Comparison of ENCODE assay signal across 18 cellular contexts in the genomic region with DNA sequence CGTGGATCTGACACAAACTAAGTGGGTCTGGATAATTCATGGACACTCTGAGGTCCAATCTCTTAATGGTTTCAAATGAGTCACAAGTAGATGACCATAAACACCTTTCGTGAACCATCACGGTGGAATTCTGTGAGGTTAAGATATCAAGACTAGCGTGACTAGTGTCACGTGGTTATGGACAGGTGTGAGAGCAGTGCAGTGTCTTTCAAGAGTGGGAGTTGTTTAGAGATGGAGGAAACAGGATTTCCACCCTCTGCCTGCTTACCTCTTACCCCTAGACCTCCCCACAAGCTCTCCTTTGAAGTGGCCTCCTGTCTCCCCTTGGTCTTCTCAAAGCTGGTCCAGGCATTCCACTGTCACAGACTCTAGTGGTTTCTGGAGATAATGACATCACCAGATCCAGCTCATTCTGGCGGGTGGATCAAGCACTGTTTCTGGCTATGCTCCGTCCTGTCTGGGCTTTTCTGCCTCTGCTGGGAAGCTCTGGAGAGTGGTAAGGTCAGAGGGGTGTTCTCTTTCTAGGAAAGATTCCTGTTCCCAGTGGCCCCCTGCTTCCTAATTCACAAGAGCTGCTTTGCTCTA. TPM values are rescaled to one million over a fixed set of nuclear protein-coding genes. Genes with fewer than 3 reads are reported as not detected.
DNase-seq lines count a peak whose midpoint lies in the region; ATAC-seq, FAIRE-seq and TF ChIP-seq lines count a peak whose summit lies in the region.
"Had no signal": no experiment of that assay in that cellular context is flagged by ENCODE, and none has a peak within 500 bp of the region (broad histone marks: within the 10 kb centered on the region; RNA-seq: fewer than 3 reads in every experiment).

No MANE protein-coding gene starts in this region.

- H4K20me1 ChIP-seq in PC-9 (ENCODE audit: insufficient read depth), result no peaks in the 10 kb centered on the region

- H3K36me3 ChIP-seq in PC-9 (ENCODE audit: low read depth), result no peaks in the 10 kb centered on the region
- H3K36me3 ChIP-seq in psoas muscle (ENCODE audit: insufficient read depth in 1 of 2, low read depth in 1 of 2), result no peaks in the 10 kb centered on the region
- H3K36me3 ChIP-seq in kidney (ENCODE audit: control insufficient read depth in 1 of 2, insufficient read depth in 2 of 2, low read length in 2 of 2), result no peaks in the 10 kb centered on the region
- H3K36me3 ChIP-seq: thyroid gland had no signal

- peaks cover 34% of the 10 kb centered on the region for H3K4me1 Mint-ChIP-seq in activated CD8-positive, alpha-beta T cell treated with anti-CD3 and anti-CD28 coated beads, Interleukin-2, amount 10 ng/mL, durations not matched to agents 7 days and 5 days (ENCODE audit: low read depth)

- ATAC-seq in psoas muscle (peak; percentile 17 to 69 (median 47)), omental fat pad (ENCODE audit: low FRiP score) (no peak)
- no peak for ATAC-seq in activated CD8-positive, alpha-beta T cell treated with anti-CD3 and anti-CD28 coated beads, Interleukin-2, amount 10 ng/mL, durations not matched to agents 7 days and 5 days

- H3K4me2 ChIP-seq in PC-9, result peak overlapping the region; percentile 99; the same call in 1 of the 2 replicates

- H3K27me3 Mint-ChIP-seq in activated CD8-positive, alpha-beta T cell treated with anti-CD3 and anti-CD28 coated beads, Interleukin-2, amount 10 ng/mL, durations not matched to agents 7 days and 5 days (ENCODE audit: low read depth), result peaks cover 35% of the 10 kb centered on the region

- TF ChIP-seq POLR2A in GM12891 (IDR thresholded peaks at IDR 0.05; ENCODE audit: low read depth, low read length), result no peak

- H3K9me2 ChIP-seq in PC-9 (ENCODE audit: insufficient read depth), result no peaks in the 10 kb centered on the region

- no peak overlapping the region for H3K4me3 Mint-ChIP-seq in activated CD8-positive, alpha-beta T cell treated with anti-CD3 and anti-CD28 coated beads, Interleukin-2, amount 10 ng/mL, durations not matched to agents 7 days and 5 days

- no peak overlapping the region for H3K27ac Mint-ChIP-seq in activated CD8-positive, alpha-beta T cell treated with anti-CD3 and anti-CD28 coated beads, Interleukin-2, amount 10 ng/mL, durations not matched to agents 7 days and 5 days
- H3K27ac Mint-ChIP-seq: activated B cell treated with CpG ODN at 0.5 μM for 24 hours, T-cell had no signal

- H3K36me3 Mint-ChIP-seq in activated CD8-positive, alpha-beta T cell treated with anti-CD3 and anti-CD28 coated beads, Interleukin-2, amount 10 ng/mL, durations not matched to agents 7 days and 5 days (ENCODE audit: low read depth), result peaks cover 14% of the 10 kb centered on the region

- peak overlapping the region; percentile 83 for H3K27ac ChIP-seq in PC-9
- peak overlapping the region; percentile 97 for H3K27ac ChIP-seq in epithelial cell of prostate
- H3K27ac ChIP-seq in psoas muscle, result peak overlapping the region; percentile 86
- no peak overlapping the region for H3K27ac ChIP-seq in kidney (ENCODE audit: low read depth in 2 of 2, low read length in 2 of 2)
- peak overlapping the region in 3 of 59 donors; percentile 6 to 20 (median 14) for H3K27ac ChIP-seq in dorsolateral prefrontal cortex

- peak overlapping the region; percentile 89 for H2AFZ ChIP-seq in PC-9

- H3K9ac ChIP-seq in kidney (ENCODE audit: low read length in 2 of 2), result no peak overlapping the region

- CTCF ChIA-PET in PC-9 (lab: Charles Lee), result interaction anchor here (0.6 to 0.7 kb wide), 2 partner anchors 10 to 925 kb away, joined by 4 read pairs; no protein-coding TSS in a partner anchor
- CTCF ChIA-PET in activated CD8-positive, alpha-beta T cell treated with anti-CD3 and anti-CD28 coated beads, Interleukin-2, amount 10 ng/mL, durations not matched to agents 7 days and 5 days (lab: Charles Lee), result interaction anchor here (1.2 to 4.0 kb wide), 2 partner anchors 10 to 17 kb away, joined by 3 to 30 read pairs; no protein-coding TSS in a partner anchor

- H3K79me2 ChIP-seq in PC-9 (ENCODE audit: low read depth), result no peaks in the 10 kb centered on the region

- H3F3A ChIP-seq in PC-9 (ENCODE audit: insufficient read depth, low read depth), result peaks cover 28% of the 10 kb centered on the region; the same call in 1 of the 2 replicates

- H3K27me3 ChIP-seq in PC-9 (ENCODE audit: insufficient read depth, low read depth) (no peaks in the 10 kb centered on the region), psoas muscle (ENCODE audit: insufficient read depth in 3 of 3, low read length in 2 of 3) (peaks cover 0 to 26% (median 3%) of the 10 kb centered on the region in 3 donors), dorsolateral prefrontal cortex (peaks cover 0 to 22% (median 8%) of the 10 kb centered on the region in 45 donors)

- H3K9me3 ChIP-seq in PC-9 (ENCODE audit: insufficient read depth, low read depth) (no peaks in the 10 kb centered on the region), psoas muscle (no peaks in the 10 kb centered on the region), kidney (ENCODE audit: control insufficient read depth in 1 of 2, low read length in 2 of 2) (no peaks in the 10 kb centered on the region)
- H3K9me3 ChIP-seq: thyroid gland had no signal

- peak; percentile 31 for FAIRE-seq in GM12891 (lab: Jason Lieb, UNC)
- no peak for FAIRE-seq in kidney (lab: Jason Lieb, UNC)
- FAIRE-seq: colon, D721Med had no signal

- H3K4me1 ChIP-seq in PC-9 (replicated peaks; ENCODE audit: insufficient read depth) (peaks cover 19% of the 10 kb centered on the region), psoas muscle (peaks cover 8% of the 10 kb centered on the region), kidney (ENCODE audit: control insufficient read depth in 1 of 2, insufficient read depth in 1 of 2, low read depth in 1 of 2, low read length in 2 of 2) (peaks cover 0 to 3% of the 10 kb centered on the region in 2 donors)

- no peaks in the 10 kb centered on the region for H3K9me3 Mint-ChIP-seq in activated CD8-positive, alpha-beta T cell treated with anti-CD3 and anti-CD28 coated beads, Interleukin-2, amount 10 ng/mL, durations not matched to agents 7 days and 5 days (ENCODE audit: insufficient read depth)
- H3K9me3 Mint-ChIP-seq: activated B cell treated with CpG ODN at 0.5 μM for 24 hours, T-cell had no signal

- no peak for TF ChIP-seq CTCF in PC-9 (conservative IDR thresholded peaks at IDR 0.05)
- no peak for TF ChIP-seq CTCF in psoas muscle (IDR thresholded peaks at IDR 0.05)
- TF ChIP-seq CTCF in omental fat pad (IDR thresholded peaks at IDR 0.05), result no peak
- TF ChIP-seq CTCF in kidney (IDR thresholded peaks at IDR 0.05; ENCODE audit: borderline replicate concordance, extremely low read depth, insufficient read depth), result no peak
- TF ChIP-seq CTCF in dorsolateral prefrontal cortex (IDR thresholded peaks at IDR 0.05 in 54 of 56, conservative IDR thresholded peaks at IDR 0.05 in 2 of 56; ENCODE audit: low read depth in 1 of 56, partially characterized antibody in 56 of 56), result no peak

- intact Hi-C loops in PC-9 (cut with micrococcal nuclease; ENCODE audit: unreplicated experiment) (no loop called here), psoas muscle (cut with DNase I) (no loop called here), kidney (cut with DNase I) (no loop called here), dorsolateral prefrontal cortex (cut with DNase I) (no loop called here)

- WGBS in psoas muscle, 3 donors, result 67 to 76% (median 68%) methylated on average over 7 of the region's 7 CpGs

- no TSS peak for BruUV-seq in PC-9 (replicated peaks; lab: Mats Ljungman, UMichigan)

- DNase-seq in GM12891 (ENCODE audit: insufficient read length, low spot score), result no peak
- DNase-seq in PC-9, result no peak
- DNase-seq in epithelial cell of prostate (ENCODE audit: low read depth, low spot score), result no peak
- DNase-seq in psoas muscle, result no peak
- DNase-seq in activated CD8-positive, alpha-beta T cell treated with anti-CD3 and anti-CD28 coated beads, Interleukin-2, amount 10 ng/mL, durations not matched to agents 7 days and 5 days, result no peak
- no peak for DNase-seq in omental fat pad (ENCODE audit: low spot score)
- no peak for DNase-seq in kidney
- DNase-seq in dorsolateral prefrontal cortex, result no peak
- DNase-seq: activated B cell treated with CpG ODN at 0.5 μM for 24 hours; activated effector memory CD4-positive, alpha-beta T cell treated with Interleukin-2 at 50 U/mL for 16 hours; AML-193; islet precursor cell; NCI-H1092 treated with DMSO at 0.1 percent for 48 hours had no signal

- POLR2A ChIA-PET in PC-9 (lab: Charles Lee; ENCODE audit: unreplicated experiment), result interaction anchor here (0.9 to 1.3 kb wide), 3 partner anchors 10 to 16 kb away, joined by 4 to 6 read pairs (median 6); no protein-coding TSS in a partner anchor
- POLR2A ChIA-PET in activated CD8-positive, alpha-beta T cell treated with anti-CD3 and anti-CD28 coated beads, Interleukin-2, amount 10 ng/mL, durations not matched to agents 7 days and 5 days (lab: Charles Lee), result interaction anchor here (2.7 kb wide), 1 partner anchor 20 kb away, joined by 10 read pairs; a partner anchor contains a TSS

- H3K4me3 ChIP-seq in PC-9, result peak overlapping the region; percentile 91; the same call in 1 of the 2 replicates
- H3K4me3 ChIP-seq in psoas muscle, result no peak overlapping the region
- no peak overlapping the region for H3K4me3 ChIP-seq in kidney (ENCODE audit: low read length in 2 of 2)
- H3K4me3 ChIP-seq in dorsolateral prefrontal cortex, result no peak overlapping the region
- H3K4me3 ChIP-seq: thyroid gland had no signal

TF ChIP-seq in GM12891, 5 proteins besides CTCF, POLR2A, EP300 and RAD21 (continues in another document):
- TF ChIP-seq TAF1 (IDR thresholded peaks at IDR 0.05; ENCODE audit: low read depth, low read length) (no peak), POLR2AphosphoS5 (IDR thresholded peaks at IDR 0.05; ENCODE audit: low read depth, low read length) (no peak), PAX5 (IDR thresholded peaks at IDR 0.05; ENCODE audit: insufficient read depth, low read length, severe bottlenecking) (no peak), POU2F2 (IDR thresholded peaks at IDR 0.05; ENCODE audit: low read depth, low read length) (no peak)

RNA-seq across cellular contexts. Expression of a gene that starts 20.0 kb away (rescaled TPM):
- 2.7 TPM for polyA plus RNA-seq in GM12891 (2012; ENCODE audit: low read depth, missing spikeins)
- total RNA-seq in PC-9 (2021), result 7.2 and 11.5 TPM in 2 replicates
- 1 to 10 TPM; 2.8 to 7.0 (median 3.5) TPM for total RNA-seq in psoas muscle
- 1 to 10 TPM in 2 of 3 donors, under 1 TPM in 1; 0.94 to 2.7 (median 2.1) TPM for polyA plus RNA-seq in psoas muscle
- 1 to 10 TPM; 3.9 to 4.3 TPM for total RNA-seq in activated CD8-positive, alpha-beta T cell treated with anti-CD3 and anti-CD28 coated beads, Interleukin-2, amount 10 ng/mL, durations not matched to agents 7 days and 5 days
- 10 to 100 TPM in 1 of 4 donors, 1 to 10 TPM in 3; 5.8 to 13.6 (median 6.7) TPM for total RNA-seq in omental fat pad
- 7.0 TPM for total RNA-seq in kidney
- 2.7 TPM for polyA plus RNA-seq in kidney (ENCODE audit: insufficient read depth, low read depth, low replicate concordance)
- 10 to 100 TPM; 10.1 to 22.8 (median 15.5) TPM for total RNA-seq in dorsolateral prefrontal cortex

RNA-seq across cellular contexts. Expression of a gene that starts 54.4 kb away (rescaled TPM):
- 0.14 TPM for polyA plus RNA-seq in GM12891 (2012; ENCODE audit: low read depth, missing spikeins)
- not detected in 2 replicates for total RNA-seq in PC-9 (2021)
- not detected for total RNA-seq in psoas muscle
- polyA plus RNA-seq in psoas muscle, result under 1 TPM in 1 of 3 donors, not detected in 2; 0.01 TPM
- not detected for total RNA-seq in activated CD8-positive, alpha-beta T cell treated with anti-CD3 and anti-CD28 coated beads, Interleukin-2, amount 10 ng/mL, durations not matched to agents 7 days and 5 days
- not detected for total RNA-seq in omental fat pad
- total RNA-seq in kidney, result not detected
- not detected for polyA plus RNA-seq in kidney (ENCODE audit: insufficient read depth, low read depth, low replicate concordance)
- under 1 TPM in 4 of 120 experiments, not detected in 116; 0.18 to 0.24 (median 0.22) TPM for total RNA-seq in dorsolateral prefrontal cortex
- total RNA-seq: activated B cell treated with CpG ODN at 0.5 μM for 24 hours, epithelial cell of proximal tubule, T-cell, thyroid gland had no signal

Comparison
In these comparisons a context has a peak if more than half of its experiments do, and no peak if none do; other contexts are left out.
1. H3K27ac ChIP-seq: peak in PC-9 (single experiment), epithelial cell of prostate (single experiment) and psoas muscle (single experiment); none in kidney (0 of 2).
2. ATAC-seq: peak in psoas muscle (4 of 4); none in activated CD8-positive, alpha-beta T cell treated with anti-CD3 and anti-CD28 coated beads, Interleukin-2, amount 10 ng/mL, durations not matched to agents 7 days and 5 days (single experiment) and omental fat pad (single experiment).